Comparison of ENCODE assay signal across 19 cellular contexts in genomic region chr2:194087089-194087488, GRCh38.
DNase-seq lines count a peak whose midpoint lies in the region; ATAC-seq and TF ChIP-seq lines count a peak whose summit lies in the region.
"Had no signal": no experiment of that assay in that cellular context is flagged by ENCODE, and none has a peak within 500 bp of the region (broad histone marks: within the 10 kb centered on the region; RNA-seq: fewer than 3 reads in every experiment).

No MANE protein-coding gene starts in this region.

- no peaks in the 10 kb centered on the region for H3K9me2 ChIP-seq in DOHH2 (replicated peaks; ENCODE audit: control insufficient read depth, low read length)

- TF ChIP-seq CTCF in DOHH2 (IDR thresholded peaks at IDR 0.05; ENCODE audit: low read depth, low read length, poor library complexity, severe bottlenecking): no peak
- TF ChIP-seq CTCF in mesothelial cell of epicardium (IDR thresholded peaks at IDR 0.05; ENCODE audit: unreplicated experiment): no peak
- no peak for TF ChIP-seq CTCF in ascending aorta (IDR thresholded peaks at IDR 0.05)

- H3K4me3 Mint-ChIP-seq in mesothelial cell of epicardium: no peak overlapping the region
- H3K4me3 Mint-ChIP-seq: activated B cell treated with CpG ODN at 0.5 μM for 24 hours; central memory CD8-positive, alpha-beta T cell had no signal

- H3K27ac Mint-ChIP-seq in mesothelial cell of epicardium: peak overlapping the region; percentile 90
- H3K27ac Mint-ChIP-seq: activated B cell treated with CpG ODN at 0.5 μM for 24 hours; activated naive CD4-positive, alpha-beta T cell treated with anti-CD3 and anti-CD28 coated beads, Interleukin-2, amount 50 U/mL, for 72 hours; progenitor cell of endocrine pancreas had no signal

- H3K27ac ChIP-seq in DOHH2 (ENCODE audit: low read depth, low read length) (peak overlapping the region; percentile 56), ascending aorta (no peak overlapping the region)
- H3K27ac ChIP-seq: tibial nerve had no signal

- H3K27me3 ChIP-seq in DOHH2 (ENCODE audit: control insufficient read depth, low read length): no peaks in the 10 kb centered on the region
- no peaks in the 10 kb centered on the region for H3K27me3 ChIP-seq in ascending aorta
- H3K27me3 ChIP-seq in H7 (ENCODE audit: control insufficient read depth, insufficient read depth, low read length): no peaks in the 10 kb centered on the region
- H3K27me3 ChIP-seq: MG63, tibial nerve had no signal

- no peaks in the 10 kb centered on the region for H3K36me3 Mint-ChIP-seq in mesothelial cell of epicardium
- H3K36me3 Mint-ChIP-seq: activated naive CD4-positive, alpha-beta T cell treated with anti-CD3 and anti-CD28 coated beads, Interleukin-2, amount 50 U/mL, for 72 hours had no signal

- H3K9me3 Mint-ChIP-seq in mesothelial cell of epicardium: peaks cover 5% of the 10 kb centered on the region
- H3K9me3 Mint-ChIP-seq: activated naive CD4-positive, alpha-beta T cell treated with anti-CD3 and anti-CD28 coated beads, Interleukin-2, amount 50 U/mL, for 72 hours had no signal

- peak; percentile 45 for ATAC-seq in GM21576 (IDR thresholded peaks at IDR 0.05; ENCODE audit: unreplicated experiment)
- ATAC-seq: activated naive CD4-positive, alpha-beta T cell treated with anti-CD3 and anti-CD28 coated beads, Interleukin-2, amount 50 U/mL, for 72 hours had no signal

- peaks cover 25% of the 10 kb centered on the region for H3K4me1 ChIP-seq in DOHH2 (ENCODE audit: control insufficient read depth, low read length)
- no peaks in the 10 kb centered on the region for H3K4me1 ChIP-seq in ascending aorta
- H3K4me1 ChIP-seq: tibial nerve had no signal

- H4K20me1 ChIP-seq in DOHH2 (ENCODE audit: control insufficient read depth, insufficient read depth, low read depth, low read length): no peaks in the 10 kb centered on the region

- H3K9me3 ChIP-seq in DOHH2 (ENCODE audit: control insufficient read depth, insufficient read depth, low read length) (peaks cover 7% of the 10 kb centered on the region), ascending aorta (no peaks in the 10 kb centered on the region)
- H3K9me3 ChIP-seq: MG63 had no signal

- DNase-seq in NCI-H446 (lab: John Stamatoyannopoulos, UW) (peak; percentile 90 to 91), mesothelial cell of epicardium (ENCODE audit: low spot score in 2 of 2, unreplicated experiment in 2 of 2) (no peak), ascending aorta (ENCODE audit: low spot score in 2 of 2) (no peak), kidney glomerular epithelial cell (lab: John Stamatoyannopoulos, UW) (no peak), NCI-H345 (lab: John Stamatoyannopoulos, UW) (no peak), H7 (no peak)
- DNase-seq: activated B cell treated with CpG ODN at 0.5 μM for 24 hours; activated CD4-positive, alpha-beta T cell treated with anti-CD3 and anti-CD28 coated beads, Interleukin-2, amount 50 U/mL, for 4 hours; activated CD8-positive, alpha-beta memory T cell treated with anti-CD3 and anti-CD28 coated beads, Interleukin-2, amount 50 U/mL, for 4 hours; HCEC 1CT; MG63; NCI-H526 treated with DMSO at 0.1 percent for 48 hours had no signal

- no peaks in the 10 kb centered on the region for H3K79me2 ChIP-seq in DOHH2 (ENCODE audit: control insufficient read depth, low read length)

- no peaks in the 10 kb centered on the region for H3K27me3 Mint-ChIP-seq in mesothelial cell of epicardium (ENCODE audit: low read depth)
- H3K27me3 Mint-ChIP-seq: activated B cell treated with CpG ODN at 0.5 μM for 24 hours; central memory CD8-positive, alpha-beta T cell; progenitor cell of endocrine pancreas had no signal

- peaks cover 25% of the 10 kb centered on the region for H3K4me1 Mint-ChIP-seq in mesothelial cell of epicardium
- H3K4me1 Mint-ChIP-seq: central memory CD8-positive, alpha-beta T cell had no signal

- peak overlapping the region; percentile 50 for H3K4me2 ChIP-seq in DOHH2 (ENCODE audit: low read length)

- H3F3A ChIP-seq in DOHH2 (ENCODE audit: control insufficient read depth, insufficient read depth): no peaks in the 10 kb centered on the region; the same call in 1 of the 2 replicates

- intact Hi-C loops in ascending aorta (cut with DNase I): no loop called here

- H3K4me3 ChIP-seq in DOHH2 (ENCODE audit: low read length) (peak overlapping the region; percentile 27), ascending aorta (no peak overlapping the region), H7 (ENCODE audit: insufficient read depth, low read depth, low read length) (no peak overlapping the region)
- H3K4me3 ChIP-seq: lung, MG63, tibial nerve had no signal

- peaks cover 8% of the 10 kb centered on the region for H3K36me3 ChIP-seq in DOHH2 (ENCODE audit: control insufficient read depth, low read length)
- H3K36me3 ChIP-seq in ascending aorta: no peaks in the 10 kb centered on the region
- H3K36me3 ChIP-seq in H7 (replicated peaks; ENCODE audit: control insufficient read depth, insufficient read depth, low read length): no peaks in the 10 kb centered on the region
- H3K36me3 ChIP-seq: MG63, tibial nerve had no signal

Comparison
In these comparisons a context has a peak if more than half of its experiments do, and no peak if none do; other contexts are left out.
1. DNase-seq: peak in NCI-H446 (2 of 2); none in mesothelial cell of epicardium (0 of 2), ascending aorta (0 of 2), kidney glomerular epithelial cell (single experiment), NCI-H345 (single experiment) and H7 (single experiment).